In genomic region chr5:173917788-173918786, GRCh38 we compare ENCODE assay signal across 8 cellular contexts. TPM values are rescaled to one million over a fixed set of nuclear protein-coding genes. Genes with fewer than 3 reads are reported as not detected.
A peak's percentile ranks its signal among the peaks of the same experiment; 100 is the strongest.
DNase-seq lines count a peak whose midpoint lies in the region; ATAC-seq and TF ChIP-seq lines count a peak whose summit lies in the region.

No MANE protein-coding gene starts in this region.

- H3K36me3 Mint-ChIP-seq in GM23338 (ENCODE audit: low read depth) = no peaks in the 10 kb centered on the region; the same call in 2 of the 3 replicates
- peaks cover 22% of the 10 kb centered on the region for H3K36me3 Mint-ChIP-seq in osteocyte (ENCODE audit: unreplicated experiment)

- H3K4me3 ChIP-seq in GM23338 (peak overlapping the region; percentile 52), right atrium auricular region (peak overlapping the region; percentile 36 to 47), sigmoid colon (peak overlapping the region; percentile 41 to 55 (median 51))

- no peaks in the 10 kb centered on the region for H4K20me1 ChIP-seq in GM23338 (replicated peaks; ENCODE audit: insufficient read depth)

- no peaks in the 10 kb centered on the region for H3K9me2 ChIP-seq in GM23338 (ENCODE audit: insufficient read depth)

- H3K4me1 ChIP-seq in GM23338 (ENCODE audit: insufficient read depth) (peaks cover 55% of the 10 kb centered on the region), right atrium auricular region (peaks cover 0 to 90% of the 10 kb centered on the region in 2 donors), sigmoid colon (peaks cover 0 to 73% (median 48%) of the 10 kb centered on the region in 4 donors)

- peak in 1 of 2 donors; percentile 62 for TF ChIP-seq POLR2A in sigmoid colon (IDR thresholded peaks at IDR 0.05)

- in situ Hi-C loops in SK-MEL-5 (cut with HindIII; ENCODE audit: low pct_unique_long_range_greater_than_20kb, low sequenced_read_pairs) = no loop called here

- H3K27me3 ChIP-seq in GM23338 (ENCODE audit: insufficient read depth) = no peaks in the 10 kb centered on the region
- no peaks in the 10 kb centered on the region for H3K27me3 ChIP-seq in right atrium auricular region
- no peaks in the 10 kb centered on the region for H3K27me3 ChIP-seq in sigmoid colon

- H3K9me3 Mint-ChIP-seq in GM23338 = no peaks in the 10 kb centered on the region
- H3K9me3 Mint-ChIP-seq in osteocyte (ENCODE audit: unreplicated experiment) = no peaks in the 10 kb centered on the region

- TF ChIP-seq EP300 in sigmoid colon (IDR thresholded peaks at IDR 0.05) = no peak

- H3K27ac Mint-ChIP-seq in GM23338 (no peak overlapping the region), osteocyte (ENCODE audit: unreplicated experiment) (no peak overlapping the region)

- intact Hi-C loops in sigmoid colon (cut with DNase I) = loop anchor here (2.0 kb wide), 1 partner anchor 29 kb away; the partner anchor contains the start of gene CPEB4

- WGBS in sigmoid colon, 2 donors = 0 to 1% methylated on average over 19 of the region's 19 CpGs

- peaks cover 38% of the 10 kb centered on the region for H3K4me1 Mint-ChIP-seq in GM23338
- H3K4me1 Mint-ChIP-seq in osteocyte (ENCODE audit: unreplicated experiment) = peaks cover 14% of the 10 kb centered on the region

- H3K4me2 ChIP-seq in GM23338 = peak overlapping the region; percentile 69

- ATAC-seq in GM23338 = peak; percentile 95

- H3K36me3 ChIP-seq in GM23338 (ENCODE audit: insufficient read depth) = no peaks in the 10 kb centered on the region
- no peaks in the 10 kb centered on the region for H3K36me3 ChIP-seq in KOPT-K1 (ENCODE audit: insufficient read depth, low read length)
- H3K36me3 ChIP-seq in right atrium auricular region = no peaks in the 10 kb centered on the region
- peaks cover 0 to 2% (median 0%) of the 10 kb centered on the region in 4 donors for H3K36me3 ChIP-seq in sigmoid colon

- DNase-seq in GM04503 (ENCODE audit: low read depth) (peak; percentile 75), GM23338 (ENCODE audit: low spot score) (peak; percentile 88), SK-MEL-5 (ENCODE audit: low read depth, low spot score) (peak; percentile 81), amniotic stem cell (lab: John Stamatoyannopoulos, UW) (peak; percentile 62), right atrium auricular region (ENCODE audit: low spot score) (no peak), sigmoid colon (peak; percentile 79), osteocyte (ENCODE audit: extremely low spot score, unreplicated experiment) (no peak)

- H3F3A ChIP-seq in GM23338 (replicated peaks; ENCODE audit: low read depth) = no peaks in the 10 kb centered on the region

- H3K79me2 ChIP-seq in GM23338 (replicated peaks; ENCODE audit: insufficient read depth) = peaks cover 14% of the 10 kb centered on the region; the same call in 1 of the 2 replicates

- H3K27me3 Mint-ChIP-seq in GM23338 (ENCODE audit: insufficient read depth, low read depth, poor library complexity) = peaks cover 2% of the 10 kb centered on the region
- H3K27me3 Mint-ChIP-seq in osteocyte (ENCODE audit: unreplicated experiment) = no peaks in the 10 kb centered on the region

- no peak overlapping the region for H2AFZ ChIP-seq in GM23338

- no peaks in the 10 kb centered on the region for H3K9me3 ChIP-seq in KOPT-K1 (ENCODE audit: insufficient read depth, low read length, poor library complexity, severe bottlenecking)
- no peaks in the 10 kb centered on the region for H3K9me3 ChIP-seq in right atrium auricular region
- H3K9me3 ChIP-seq in sigmoid colon = no peaks in the 10 kb centered on the region

- H3K4me3 Mint-ChIP-seq in GM23338 (no peak overlapping the region), osteocyte (ENCODE audit: unreplicated experiment) (no peak overlapping the region)

- H3K27ac ChIP-seq in GM23338 (ENCODE audit: low read depth) (peak overlapping the region; percentile 55), KOPT-K1 (ENCODE audit: low read depth, low read length, poor library complexity, severe bottlenecking) (peak overlapping the region; percentile 63), right atrium auricular region (peak overlapping the region; percentile 81 to 86), sigmoid colon (peak overlapping the region; percentile 85 to 91 (median 88))

- TF ChIP-seq CTCF in GM23338 (conservative IDR thresholded peaks at IDR 0.05; ENCODE audit: low read depth in 2 of 2) (no peak), right atrium auricular region (IDR thresholded peaks at IDR 0.05) (no peak), sigmoid colon (IDR thresholded peaks at IDR 0.05) (no peak), osteocyte (IDR thresholded peaks at IDR 0.05) (no peak)

TF ChIP-seq in GM23338, 12 proteins besides CTCF, POLR2A, EP300 and RAD21:
- TF ChIP-seq ZNF331 (CRISPR knock-in tag; IDR thresholded peaks at IDR 0.05; ENCODE audit: low read depth) = no peak
- TF ChIP-seq POLR2AphosphoS5 (IDR thresholded peaks at IDR 0.05; ENCODE audit: low read depth) = peak; percentile 67

RNA-seq across cellular contexts. Expression of gene CPEB4, which starts 29.9 kb away (rescaled TPM):
- total RNA-seq in GM23338 (2014; rRNA removed; shearing (Covaris generic)) = 7.3 and 10.2 TPM in 2 replicates
- polyA plus RNA-seq in GM23338 (2016; fragmentation: Nextera tagmentation; extraction: Ambion mirVana) (4.7 and 5.9 TPM in 2 replicates), sigmoid colon (10 to 100 TPM in 1 of 3 donors, 1 to 10 TPM in 2; 6.0 to 10.3 (median 8.4) TPM)
- total RNA-seq in SK-MEL-5 (2014; rRNA removed; shearing (Covaris generic)) = 17.8 and 18.0 TPM in 2 replicates
- polyA plus RNA-seq in SK-MEL-5 (2015; cell fraction: cytosol; rRNA removed) = 9.7 and 13.0 TPM in 2 replicates
- 15.4 and 17.4 TPM in 2 replicates for polyA plus RNA-seq in SK-MEL-5 (2015; cell fraction: nucleus; rRNA removed)
- total RNA-seq in right atrium auricular region (100 to 1,000 TPM in 1 of 2 donors, 10 to 100 TPM in 1; 79.5 to 127 TPM), sigmoid colon (10 to 100 TPM; 27.8 to 66.2 (median 32.0) TPM), osteocyte (37.6 and 38.6 TPM in 2 replicates)

Comparison
In these comparisons a context has a peak if more than half of its experiments do, and no peak if none do; other contexts are left out.
1. DNase-seq: peak in GM04503 (single experiment), GM23338 (single experiment), SK-MEL-5 (single experiment), amniotic stem cell (single experiment) and sigmoid colon (single experiment); none in right atrium auricular region (single experiment) and osteocyte (single experiment).
2. Peak in every context shown above with its lines, with median percentiles within 50 percentile points of each other: H3K27ac ChIP-seq and H3K4me3 ChIP-seq.